In the genomic region with DNA sequence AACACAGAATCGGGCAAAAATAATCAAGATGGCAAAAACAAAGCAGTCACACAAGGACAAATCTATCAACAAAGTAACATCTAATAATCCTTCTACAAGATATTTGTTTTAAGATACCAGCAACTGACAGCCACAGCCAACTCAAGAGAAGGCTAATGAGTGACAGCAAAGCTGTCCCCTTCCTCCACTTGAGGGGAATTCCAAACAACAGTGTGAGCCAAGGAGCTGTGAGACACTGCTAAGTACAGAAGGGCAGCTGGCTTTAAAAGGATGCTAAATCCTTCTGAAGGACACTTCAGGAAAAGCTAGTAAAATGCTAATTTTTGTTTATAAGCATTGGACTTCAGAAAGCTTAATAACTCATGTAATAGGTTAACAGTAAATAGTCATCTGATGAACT, we compare ENCODE assay signal across 19 cellular contexts.
DNase-seq lines count a peak whose midpoint lies in the region; ATAC-seq and TF ChIP-seq lines count a peak whose summit lies in the region.
"Had no signal": no experiment of that assay in that cellular context is flagged by ENCODE, and none has a peak within 500 bp of the region (broad histone marks: within the 10 kb centered on the region; RNA-seq: fewer than 3 reads in every experiment).

No MANE protein-coding gene starts in this region.

- no peak for DNase-seq in H9
- peak; percentile 37 for DNase-seq in astrocyte of the hippocampus (ENCODE audit: low read depth, low spot score)
- peak; percentile 41 for DNase-seq in iPS-NIHi11 (ENCODE audit: low spot score)
- DNase-seq in neural progenitor cell (ENCODE audit: low spot score) = peak; percentile 30
- no peak for DNase-seq in DMS114 treated with DMSO at 0.1 percent for 48 hours (lab: John Stamatoyannopoulos, UW; ENCODE audit: unreplicated experiment)
- no peak for DNase-seq in HCEC 1CT
- DNase-seq in activated T-cell treated with anti-CD3 and anti-CD28 coated beads, Interleukin-2, amount 50 U/mL, for 1 hour = no peak
- DNase-seq: DMS53, GDM1, NCI-H1105 treated with DMSO at 0.1 percent for 48 hours, NCI-H2081, NCI-H446 treated with DMSO at 0.1 percent for 48 hours, NCI-H748 treated with DMSO at 0.1 percent for 48 hours, PC-9, RPMI8226, SHP77 had no signal

- H3K4me1 Mint-ChIP-seq in H9 (peaks cover 11% of the 10 kb centered on the region in 2 experiments), neural progenitor cell (peaks cover 3% of the 10 kb centered on the region)

- no peak overlapping the region for H4K8ac ChIP-seq in H9 (replicated peaks; ENCODE audit: insufficient read length, low read depth, low read length)

- H3K18ac ChIP-seq in H9 (ENCODE audit: insufficient read length, low read depth, low read length) = no peak overlapping the region

- no peak overlapping the region for H2AFZ ChIP-seq in H9 (ENCODE audit: low read length)
- H2AFZ ChIP-seq in neural progenitor cell (replicated peaks) = no peak overlapping the region
- H2AFZ ChIP-seq: PC-9 had no signal

- no peaks in the 10 kb centered on the region for H3K79me1 ChIP-seq in H9 (ENCODE audit: insufficient read depth, low read depth, low read length, poor library complexity, severe bottlenecking)

- H3K9me3 ChIP-seq in H9 (ENCODE audit: control insufficient read depth, low read depth, low read length) (no peaks in the 10 kb centered on the region), neural progenitor cell (ENCODE audit: low read depth) (no peaks in the 10 kb centered on the region)

- H4K91ac ChIP-seq in H9 (ENCODE audit: insufficient read length, low read depth, low read length) = no peak overlapping the region

- H3T11ph ChIP-seq in H9 (ENCODE audit: low read length) = no peak overlapping the region

- H3K27ac Mint-ChIP-seq in H9 = peak overlapping the region in 2 of 3 experiments; percentile 38 to 41; a peak in 3 of 7 replicates
- no peak overlapping the region for H3K27ac Mint-ChIP-seq in neural progenitor cell
- H3K27ac Mint-ChIP-seq: IgD-negative memory B cell had no signal

- ATAC-seq in HG03097 (IDR thresholded peaks at IDR 0.05; ENCODE audit: low FRiP score, unreplicated experiment) = no peak

- no peak overlapping the region for H2BK120ac ChIP-seq in H9 (ENCODE audit: low read depth, low read length, poor library complexity, severe bottlenecking)

- no peaks in the 10 kb centered on the region for H3K23me2 ChIP-seq in H9 (ENCODE audit: insufficient read length, low read depth, low read length, poor library complexity, severe bottlenecking)

- H3K36me3 ChIP-seq in neural progenitor cell = no peaks in the 10 kb centered on the region

- no peak overlapping the region for H3K4me3 ChIP-seq in neural progenitor cell
- H3K4me3 ChIP-seq: PC-9 had no signal

- H4K20me1 ChIP-seq in H9 (ENCODE audit: control insufficient read depth, insufficient read depth, insufficient read length) (no peaks in the 10 kb centered on the region), neural progenitor cell (ENCODE audit: low read depth) (no peaks in the 10 kb centered on the region)

- no peak overlapping the region for H2AK5ac ChIP-seq in H9 (ENCODE audit: insufficient read length, low read length)

- H3K56ac ChIP-seq in H9 (ENCODE audit: insufficient read length, low read depth, low read length) = no peak overlapping the region

- H3K27me3 ChIP-seq in H9 (ENCODE audit: insufficient read depth, low read length) (peaks cover 3% of the 10 kb centered on the region; the same call in 1 of the 2 replicates), neural progenitor cell (peaks cover 21% of the 10 kb centered on the region)

- H3K4me3 Mint-ChIP-seq in H9 (no peak overlapping the region), neural progenitor cell (no peak overlapping the region)
- H3K4me3 Mint-ChIP-seq: IgD-negative memory B cell had no signal

- H2BK20ac ChIP-seq in H9 (ENCODE audit: low read depth, low read length, poor library complexity, severe bottlenecking) = no peak overlapping the region

- TF ChIP-seq CTCF in H9 (conservative IDR thresholded peaks at IDR 0.05) (no peak), neural progenitor cell (IDR thresholded peaks at IDR 0.05) (no peak)

- no peak overlapping the region for H4K5ac ChIP-seq in H9 (ENCODE audit: insufficient read length, low read depth, low read length)

- H3K14ac ChIP-seq in H9 (ENCODE audit: insufficient read depth, low read length) = no peak overlapping the region

- H3K23ac ChIP-seq in H9 (ENCODE audit: insufficient read length, low read depth, low read length) = no peak overlapping the region

- no peak overlapping the region for H3K9ac ChIP-seq in H9 (ENCODE audit: extremely low read depth, insufficient read length, low read length)
- H3K9ac ChIP-seq in neural progenitor cell = no peak overlapping the region

- H3K79me2 ChIP-seq in H9 (ENCODE audit: insufficient read depth, low read length) (no peaks in the 10 kb centered on the region), neural progenitor cell (ENCODE audit: low read depth) (no peaks in the 10 kb centered on the region)

- WGBS in H9 (ENCODE audit: extremely low coverage, insufficient read length, low lambda C conversion rate) = no CpG with 5 or more reads among the region's 1 CpG

- H3K4ac ChIP-seq in H9 (ENCODE audit: low read depth, low read length) = no peak overlapping the region

- H2BK12ac ChIP-seq in H9 (ENCODE audit: insufficient read length, low read depth, low read length) = no peak overlapping the region

- H2BK15ac ChIP-seq in H9 (ENCODE audit: low read depth, low read length) = no peak overlapping the region

- H3K4me1 ChIP-seq in H9 (ENCODE audit: insufficient read depth, low read length) (no peaks in the 10 kb centered on the region), neural progenitor cell (peaks cover 6% of the 10 kb centered on the region)

- H3K27ac ChIP-seq in H9 (ENCODE audit: insufficient read length, low read depth, low read length) (no peak overlapping the region), neural progenitor cell (no peak overlapping the region)
- H3K27ac ChIP-seq: C4-2B, PC-9 had no signal

- no peak overlapping the region for H3K4me2 ChIP-seq in H9 (ENCODE audit: insufficient read depth, insufficient read length, low read length)
- no peak overlapping the region for H3K4me2 ChIP-seq in neural progenitor cell
- H3K4me2 ChIP-seq: PC-9 had no signal

- H3K36me3 Mint-ChIP-seq in H9 (ENCODE audit: insufficient read depth in 1 of 3, low read depth in 3 of 3) (no peaks in the 10 kb centered on the region), neural progenitor cell (no peaks in the 10 kb centered on the region)
- H3K36me3 Mint-ChIP-seq: IgD-negative memory B cell had no signal

- H3F3A ChIP-seq in neural progenitor cell (ENCODE audit: low read depth) = no peaks in the 10 kb centered on the region

- no peak overlapping the region for H2BK5ac ChIP-seq in H9 (ENCODE audit: insufficient read length, low read length)

- H3K27me3 Mint-ChIP-seq in H9 (ENCODE audit: low read depth) (peaks cover 19% of the 10 kb centered on the region), neural progenitor cell (ENCODE audit: insufficient read depth, low read depth) (peaks cover 12% of the 10 kb centered on the region)

- H3K9me3 Mint-ChIP-seq in H9 = no peaks in the 10 kb centered on the region
- H3K9me3 Mint-ChIP-seq in neural progenitor cell = no peaks in the 10 kb centered on the region

Comparison
In these comparisons a context has a peak if more than half of its experiments do, and no peak if none do; other contexts are left out.
1. DNase-seq: peak in astrocyte of the hippocampus (single experiment), iPS-NIHi11 (single experiment) and neural progenitor cell (single experiment); none in H9 (single experiment), DMS114 treated with DMSO at 0.1 percent for 48 hours (single experiment), HCEC 1CT (single experiment) and activated T-cell treated with anti-CD3 and anti-CD28 coated beads, Interleukin-2, amount 50 U/mL, for 1 hour (single experiment).